Comparison of ENCODE assay signal across 1 cellular context in the genomic region with DNA sequence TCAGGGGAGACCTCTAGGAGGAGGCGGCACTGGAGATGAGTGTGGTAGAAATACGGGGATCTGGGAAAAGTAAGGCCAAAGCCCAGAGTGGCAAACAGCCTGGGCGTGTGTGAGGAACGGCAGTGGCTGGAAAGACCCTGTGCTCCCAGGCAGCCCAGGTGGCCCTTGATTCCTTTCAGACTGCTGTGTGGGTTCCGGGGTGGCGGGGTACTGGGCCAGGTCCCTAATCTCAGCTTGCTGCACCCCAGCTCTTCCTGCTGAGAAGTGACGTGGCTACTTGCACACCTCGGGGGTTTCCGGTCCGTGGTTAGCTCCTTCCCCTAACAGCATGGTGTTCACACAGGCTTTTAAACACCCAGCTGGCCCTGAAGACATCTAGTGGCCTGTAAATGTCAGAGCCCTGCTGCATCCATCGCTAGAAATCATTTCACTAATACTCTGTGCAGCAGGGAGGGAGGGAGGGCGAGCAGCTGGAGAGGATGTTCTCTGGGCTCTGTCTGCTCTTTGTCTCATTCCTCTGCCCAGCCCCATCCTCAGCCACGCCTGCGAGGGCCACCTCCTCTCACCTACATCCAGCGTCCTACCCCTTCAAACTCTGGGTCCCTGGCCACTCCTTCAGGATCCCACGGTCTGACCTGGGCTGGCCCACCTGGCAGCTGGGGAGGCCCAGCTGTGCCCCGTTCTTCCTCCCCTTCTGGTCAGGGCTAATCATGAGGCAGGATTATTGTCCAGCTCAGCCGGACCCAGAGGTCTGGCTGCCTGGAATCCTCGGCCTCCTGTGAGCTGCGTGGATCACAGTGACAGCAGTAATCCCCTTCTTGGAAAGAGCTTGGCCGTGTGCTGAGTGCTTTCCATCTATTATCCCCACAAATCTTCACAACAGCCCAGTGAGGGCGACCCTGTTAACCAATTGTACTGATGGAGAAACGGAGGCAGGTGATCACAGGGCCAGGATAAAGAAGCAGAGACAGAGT.
TF ChIP-seq lines count a peak whose summit lies in the region.

No MANE protein-coding gene starts in this region.

TF ChIP-seq in GM12878, 131 proteins besides CTCF, POLR2A, EP300 and RAD21 (continues in another document):
- no peak; the same call in 1 of the 2 replicates for TF ChIP-seq BACH1 (IDR thresholded peaks at IDR 0.05; ENCODE audit: borderline replicate concordance)
- TF ChIP-seq, protein P1, sequence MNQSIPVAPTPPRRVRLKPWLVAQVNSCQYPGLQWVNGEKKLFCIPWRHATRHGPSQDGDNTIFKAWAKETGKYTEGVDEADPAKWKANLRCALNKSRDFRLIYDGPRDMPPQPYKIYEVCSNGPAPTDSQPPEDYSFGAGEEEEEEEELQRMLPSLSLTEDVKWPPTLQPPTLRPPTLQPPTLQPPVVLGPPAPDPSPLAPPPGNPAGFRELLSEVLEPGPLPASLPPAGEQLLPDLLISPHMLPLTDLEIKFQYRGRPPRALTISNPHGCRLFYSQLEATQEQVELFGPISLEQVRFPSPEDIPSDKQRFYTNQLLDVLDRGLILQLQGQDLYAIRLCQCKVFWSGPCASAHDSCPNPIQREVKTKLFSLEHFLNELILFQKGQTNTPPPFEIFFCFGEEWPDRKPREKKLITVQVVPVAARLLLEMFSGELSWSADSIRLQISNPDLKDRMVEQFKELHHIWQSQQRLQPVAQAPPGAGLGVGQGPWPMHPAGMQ (IDR thresholded peaks at IDR 0.05; ENCODE audit: borderline replicate concordance) = no peak
- peak in 1 of 2 experiments; percentile 50; a peak in 2 of 4 replicates for TF ChIP-seq IKZF2 (IDR thresholded peaks at IDR 0.05)
- no peak for TF ChIP-seq USF2 (IDR thresholded peaks at IDR 0.05; ENCODE audit: borderline replicate concordance, low read depth, low read length)
- TF ChIP-seq EZH2 (IDR thresholded peaks at IDR 0.05; ENCODE audit: borderline replicate concordance, control insufficient read depth, low read depth, low read length) = no peak
- TF ChIP-seq HCFC1 (IDR thresholded peaks at IDR 0.05; ENCODE audit: low read length) = no peak; the same call in 1 of the 2 replicates
- TF ChIP-seq ZSCAN29 (IDR thresholded peaks at IDR 0.05) = no peak
- peak; percentile 52; the same call in 1 of the 2 replicates for TF ChIP-seq DPF2 (IDR thresholded peaks at IDR 0.05)
- no peak for TF ChIP-seq SUPT20H (IDR thresholded peaks at IDR 0.05; ENCODE audit: borderline replicate concordance, control insufficient read depth, low read depth, low read length)
- TF ChIP-seq NFYA (IDR thresholded peaks at IDR 0.05; ENCODE audit: borderline replicate concordance, low read depth, low read length) = no peak
- TF ChIP-seq ZNF384 (IDR thresholded peaks at IDR 0.05; ENCODE audit: borderline replicate concordance, low read depth, low read length) = no peak
- TF ChIP-seq, protein P2, sequence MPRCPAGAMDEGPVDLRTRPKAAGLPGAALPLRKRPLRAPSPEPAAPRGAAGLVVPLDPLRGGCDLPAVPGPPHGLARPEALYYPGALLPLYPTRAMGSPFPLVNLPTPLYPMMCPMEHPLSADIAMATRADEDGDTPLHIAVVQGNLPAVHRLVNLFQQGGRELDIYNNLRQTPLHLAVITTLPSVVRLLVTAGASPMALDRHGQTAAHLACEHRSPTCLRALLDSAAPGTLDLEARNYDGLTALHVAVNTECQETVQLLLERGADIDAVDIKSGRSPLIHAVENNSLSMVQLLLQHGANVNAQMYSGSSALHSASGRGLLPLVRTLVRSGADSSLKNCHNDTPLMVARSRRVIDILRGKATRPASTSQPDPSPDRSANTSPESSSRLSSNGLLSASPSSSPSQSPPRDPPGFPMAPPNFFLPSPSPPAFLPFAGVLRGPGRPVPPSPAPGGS (IDR thresholded peaks at IDR 0.05; ENCODE audit: borderline replicate concordance, insufficient read depth, low read depth, low read length, poor library complexity, severe bottlenecking) = peak; percentile 70
- no peak for TF ChIP-seq RCOR1 (conservative IDR thresholded peaks at IDR 0.05; ENCODE audit: low read depth, low read length)
- no peak for TF ChIP-seq SUZ12 (IDR thresholded peaks at IDR 0.05; ENCODE audit: unreplicated experiment)
- peak; percentile 79 for TF ChIP-seq ZBTB40 (IDR thresholded peaks at IDR 0.05; ENCODE audit: borderline replicate concordance)
- TF ChIP-seq, protein P3, sequence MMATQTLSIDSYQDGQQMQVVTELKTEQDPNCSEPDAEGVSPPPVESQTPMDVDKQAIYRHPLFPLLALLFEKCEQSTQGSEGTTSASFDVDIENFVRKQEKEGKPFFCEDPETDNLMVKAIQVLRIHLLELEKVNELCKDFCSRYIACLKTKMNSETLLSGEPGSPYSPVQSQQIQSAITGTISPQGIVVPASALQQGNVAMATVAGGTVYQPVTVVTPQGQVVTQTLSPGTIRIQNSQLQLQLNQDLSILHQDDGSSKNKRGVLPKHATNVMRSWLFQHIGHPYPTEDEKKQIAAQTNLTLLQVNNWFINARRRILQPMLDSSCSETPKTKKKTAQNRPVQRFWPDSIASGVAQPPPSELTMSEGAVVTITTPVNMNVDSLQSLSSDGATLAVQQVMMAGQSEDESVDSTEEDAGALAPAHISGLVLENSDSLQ (IDR thresholded peaks at IDR 0.05) = no peak
- TF ChIP-seq POLR2AphosphoS2 (IDR thresholded peaks at IDR 0.05; ENCODE audit: low read depth, low read length) = no peak
- 0 out of 2 replicates have a peak, but pooled peaks have one; percentile 46 for TF ChIP-seq FOXM1 (IDR thresholded peaks at IDR 0.05; ENCODE audit: low read depth, low read length)
- TF ChIP-seq BMI1 (IDR thresholded peaks at IDR 0.05; ENCODE audit: borderline replicate concordance) = no peak
- TF ChIP-seq SRF (IDR thresholded peaks at IDR 0.05; ENCODE audit: low read depth in 2 of 2, low read length in 2 of 2) = no peak
- TF ChIP-seq ZBTB11 (CRISPR knock-in tag; IDR thresholded peaks at IDR 0.05) = no peak
- TF ChIP-seq, protein P4, sequence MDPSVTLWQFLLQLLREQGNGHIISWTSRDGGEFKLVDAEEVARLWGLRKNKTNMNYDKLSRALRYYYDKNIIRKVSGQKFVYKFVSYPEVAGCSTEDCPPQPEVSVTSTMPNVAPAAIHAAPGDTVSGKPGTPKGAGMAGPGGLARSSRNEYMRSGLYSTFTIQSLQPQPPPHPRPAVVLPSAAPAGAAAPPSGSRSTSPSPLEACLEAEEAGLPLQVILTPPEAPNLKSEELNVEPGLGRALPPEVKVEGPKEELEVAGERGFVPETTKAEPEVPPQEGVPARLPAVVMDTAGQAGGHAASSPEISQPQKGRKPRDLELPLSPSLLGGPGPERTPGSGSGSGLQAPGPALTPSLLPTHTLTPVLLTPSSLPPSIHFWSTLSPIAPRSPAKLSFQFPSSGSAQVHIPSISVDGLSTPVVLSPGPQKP (IDR thresholded peaks at IDR 0.05; ENCODE audit: low read depth, low read length) = 0 out of 2 replicates have a peak, but pooled peaks have one; percentile 24
- no peak for TF ChIP-seq RB1 (IDR thresholded peaks at IDR 0.05; ENCODE audit: borderline replicate concordance)
- peak; percentile 23; the same call in 1 of the 2 replicates for TF ChIP-seq JUNB (IDR thresholded peaks at IDR 0.05)
- peak; percentile 86 for TF ChIP-seq YY1 (IDR thresholded peaks at IDR 0.05; ENCODE audit: low read depth, low read length)
- peak; percentile 61; the same call in 1 of the 2 replicates for TF ChIP-seq TCF3 (IDR thresholded peaks at IDR 0.05; ENCODE audit: borderline replicate concordance, insufficient read depth, low read depth, low read length)
- TF ChIP-seq CEBPB (IDR thresholded peaks at IDR 0.05; ENCODE audit: borderline replicate concordance in 1 of 2, low read depth in 2 of 2, low read length in 2 of 2) = no peak
- no peak for TF ChIP-seq SMAD1 (IDR thresholded peaks at IDR 0.05; ENCODE audit: low read depth, partially characterized antibody)
- TF ChIP-seq STAT3 (IDR thresholded peaks at IDR 0.05; ENCODE audit: low read depth, low read length) = no peak
- TF ChIP-seq, protein P5, sequence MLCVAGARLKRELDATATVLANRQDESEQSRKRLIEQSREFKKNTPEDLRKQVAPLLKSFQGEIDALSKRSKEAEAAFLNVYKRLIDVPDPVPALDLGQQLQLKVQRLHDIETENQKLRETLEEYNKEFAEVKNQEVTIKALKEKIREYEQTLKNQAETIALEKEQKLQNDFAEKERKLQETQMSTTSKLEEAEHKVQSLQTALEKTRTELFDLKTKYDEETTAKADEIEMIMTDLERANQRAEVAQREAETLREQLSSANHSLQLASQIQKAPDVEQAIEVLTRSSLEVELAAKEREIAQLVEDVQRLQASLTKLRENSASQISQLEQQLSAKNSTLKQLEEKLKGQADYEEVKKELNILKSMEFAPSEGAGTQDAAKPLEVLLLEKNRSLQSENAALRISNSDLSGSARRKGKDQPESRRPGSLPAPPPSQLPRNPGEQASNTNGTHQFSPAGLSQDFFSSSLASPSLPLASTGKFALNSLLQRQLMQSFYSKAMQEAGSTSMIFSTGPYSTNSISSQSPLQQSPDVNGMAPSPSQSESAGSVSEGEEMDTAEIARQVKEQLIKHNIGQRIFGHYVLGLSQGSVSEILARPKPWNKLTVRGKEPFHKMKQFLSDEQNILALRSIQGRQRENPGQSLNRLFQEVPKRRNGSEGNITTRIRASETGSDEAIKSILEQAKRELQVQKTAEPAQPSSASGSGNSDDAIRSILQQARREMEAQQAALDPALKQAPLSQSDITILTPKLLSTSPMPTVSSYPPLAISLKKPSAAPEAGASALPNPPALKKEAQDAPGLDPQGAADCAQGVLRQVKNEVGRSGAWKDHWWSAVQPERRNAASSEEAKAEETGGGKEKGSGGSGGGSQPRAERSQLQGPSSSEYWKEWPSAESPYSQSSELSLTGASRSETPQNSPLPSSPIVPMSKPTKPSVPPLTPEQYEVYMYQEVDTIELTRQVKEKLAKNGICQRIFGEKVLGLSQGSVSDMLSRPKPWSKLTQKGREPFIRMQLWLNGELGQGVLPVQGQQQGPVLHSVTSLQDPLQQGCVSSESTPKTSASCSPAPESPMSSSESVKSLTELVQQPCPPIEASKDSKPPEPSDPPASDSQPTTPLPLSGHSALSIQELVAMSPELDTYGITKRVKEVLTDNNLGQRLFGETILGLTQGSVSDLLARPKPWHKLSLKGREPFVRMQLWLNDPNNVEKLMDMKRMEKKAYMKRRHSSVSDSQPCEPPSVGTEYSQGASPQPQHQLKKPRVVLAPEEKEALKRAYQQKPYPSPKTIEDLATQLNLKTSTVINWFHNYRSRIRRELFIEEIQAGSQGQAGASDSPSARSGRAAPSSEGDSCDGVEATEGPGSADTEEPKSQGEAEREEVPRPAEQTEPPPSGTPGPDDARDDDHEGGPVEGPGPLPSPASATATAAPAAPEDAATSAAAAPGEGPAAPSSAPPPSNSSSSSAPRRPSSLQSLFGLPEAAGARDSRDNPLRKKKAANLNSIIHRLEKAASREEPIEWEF (IDR thresholded peaks at IDR 0.05; ENCODE audit: insufficient replicate concordance, low read depth, low read length) = no peak
- no peak for TF ChIP-seq RFX5 (IDR thresholded peaks at IDR 0.05; ENCODE audit: low read depth, low read length)
- TF ChIP-seq ZBED1 (IDR thresholded peaks at IDR 0.05; ENCODE audit: borderline replicate concordance) = no peak
- peak; percentile 92 for TF ChIP-seq CREM (IDR thresholded peaks at IDR 0.05; ENCODE audit: low read depth)
- no peak for TF ChIP-seq RBBP5 (conservative IDR thresholded peaks at IDR 0.05)
- 0 out of 2 replicates have a peak, but pooled peaks have one; percentile 48 for TF ChIP-seq PML (IDR thresholded peaks at IDR 0.05; ENCODE audit: low read length)
